ENCODE assay signal across 17 cellular contexts in genomic region chr7:31175672-31176071, GRCh38.
DNase-seq lines count a peak whose midpoint lies in the region; ATAC-seq and TF ChIP-seq lines count a peak whose summit lies in the region.
"Had no signal": no experiment of that assay in that cellular context is flagged by ENCODE, and none has a peak within 500 bp of the region (broad histone marks: within the 10 kb centered on the region; RNA-seq: fewer than 3 reads in every experiment).

No MANE protein-coding gene starts in this region.

- H3K4me3 Mint-ChIP-seq in GM23338 (no peak overlapping the region), glutamatergic neuron (ENCODE audit: unreplicated experiment) (no peak overlapping the region)
- H3K4me3 Mint-ChIP-seq: CD4-positive, alpha-beta memory T cell; natural killer cell; T-helper 1 cell treated with Interleukin-12 subunit alpha and Interleukin-12 subunit beta and Interleukin-4 antibody, amounts not matched to agents 30 μg/mL and 1 μg/mL, for 36 hours had no signal

- H3K4me1 ChIP-seq in GM23338 (ENCODE audit: insufficient read depth) (no peaks in the 10 kb centered on the region), PC-9 (replicated peaks; ENCODE audit: insufficient read depth) (no peaks in the 10 kb centered on the region)
- H3K4me1 ChIP-seq: right lobe of liver had no signal

- no peaks in the 10 kb centered on the region for H3K27me3 ChIP-seq in AG04450 (ENCODE audit: control insufficient read depth, insufficient read depth, low read length)
- H3K27me3 ChIP-seq in GM23338 (ENCODE audit: insufficient read depth): no peaks in the 10 kb centered on the region
- peaks cover 30% of the 10 kb centered on the region for H3K27me3 ChIP-seq in PC-9 (ENCODE audit: insufficient read depth, low read depth)
- peaks cover 0 to 12% (median 0%) of the 10 kb centered on the region in 45 donors for H3K27me3 ChIP-seq in dorsolateral prefrontal cortex
- H3K27me3 ChIP-seq: right lobe of liver had no signal

- H2AFZ ChIP-seq in GM23338 (no peak overlapping the region), PC-9 (no peak overlapping the region)

- no peaks in the 10 kb centered on the region for H3K4me1 Mint-ChIP-seq in GM23338
- H3K4me1 Mint-ChIP-seq in glutamatergic neuron (ENCODE audit: low read depth, unreplicated experiment): no peaks in the 10 kb centered on the region
- H3K4me1 Mint-ChIP-seq: CD4-positive, alpha-beta memory T cell; natural killer cell had no signal

- H3K9me2 ChIP-seq in GM23338 (ENCODE audit: insufficient read depth) (no peaks in the 10 kb centered on the region), PC-9 (ENCODE audit: insufficient read depth) (no peaks in the 10 kb centered on the region)

- TF ChIP-seq CTCF in AG04450 (IDR thresholded peaks at IDR 0.05; ENCODE audit: low read depth, low read length) (0 out of 2 replicates have a peak, but pooled peaks have one; percentile 15), GM23338 (conservative IDR thresholded peaks at IDR 0.05; ENCODE audit: low read depth in 2 of 2) (peak; percentile 44 to 62), PC-9 (conservative IDR thresholded peaks at IDR 0.05) (peak; percentile 56), glutamatergic neuron (IDR thresholded peaks at IDR 0.05; ENCODE audit: partially characterized antibody, unreplicated experiment) (peak; percentile 34), coronary artery (IDR thresholded peaks at IDR 0.05) (no peak), dorsolateral prefrontal cortex (IDR thresholded peaks at IDR 0.05 in 54 of 56, conservative IDR thresholded peaks at IDR 0.05 in 2 of 56; ENCODE audit: low read depth in 1 of 56, partially characterized antibody in 56 of 56) (no peak)

- intact Hi-C loops in PC-9 (cut with micrococcal nuclease; ENCODE audit: unreplicated experiment) (no loop called here), dorsolateral prefrontal cortex (cut with DNase I) (no loop called here)

- no peaks in the 10 kb centered on the region for H3F3A ChIP-seq in GM23338 (replicated peaks; ENCODE audit: low read depth)
- no peaks in the 10 kb centered on the region for H3F3A ChIP-seq in PC-9 (ENCODE audit: insufficient read depth, low read depth)

- DNase-seq in AG04450 (ENCODE audit: low read depth, low spot score) (no peak), GM23338 (ENCODE audit: low spot score) (peak; percentile 60), PC-9 (no peak), glutamatergic neuron (no peak), coronary artery (ENCODE audit: low spot score) (no peak), NCI-H2029 treated with DMSO at 0.1 percent for 48 hours (lab: John Stamatoyannopoulos, UW) (no peak), HuH-7.5 (ENCODE audit: low spot score) (no peak), dorsolateral prefrontal cortex (no peak)
- DNase-seq: CD4-positive, alpha-beta memory T cell; effector CD8-positive, alpha-beta T cell; left colon; natural killer cell; NCI-H1105 treated with DMSO at 0.1 percent for 48 hours; NCI-H748 treated with DMSO at 0.1 percent for 48 hours; right lobe of liver had no signal

- H3K79me2 ChIP-seq in GM23338 (replicated peaks; ENCODE audit: insufficient read depth) (no peaks in the 10 kb centered on the region), PC-9 (ENCODE audit: low read depth) (no peaks in the 10 kb centered on the region)

- H4K20me1 ChIP-seq in GM23338 (replicated peaks; ENCODE audit: insufficient read depth): no peaks in the 10 kb centered on the region; the same call in 1 of the 2 replicates
- H4K20me1 ChIP-seq in PC-9 (ENCODE audit: insufficient read depth): no peaks in the 10 kb centered on the region

- peak; percentile 75 for ATAC-seq in GM23338
- ATAC-seq: left colon, natural killer cell had no signal

- POLR2A ChIA-PET in AG04450 (lab: Yijun Ruan, JAX): no interaction called here
- POLR2A ChIA-PET in PC-9 (lab: Charles Lee; ENCODE audit: unreplicated experiment): no interaction called here

- H3K27ac ChIP-seq in AG04450 (ENCODE audit: low read depth, low read length) (no peak overlapping the region), GM23338 (ENCODE audit: low read depth) (no peak overlapping the region), PC-9 (no peak overlapping the region), coronary artery (no peak overlapping the region), dorsolateral prefrontal cortex (no peak overlapping the region)
- H3K27ac ChIP-seq: HL-60, right lobe of liver had no signal

- H3K9me3 Mint-ChIP-seq in GM23338: no peaks in the 10 kb centered on the region; the same call in 2 of the 3 replicates
- H3K9me3 Mint-ChIP-seq in glutamatergic neuron (ENCODE audit: unreplicated experiment): no peaks in the 10 kb centered on the region
- H3K9me3 Mint-ChIP-seq: T-helper 1 cell treated with Interleukin-12 subunit alpha and Interleukin-12 subunit beta and Interleukin-4 antibody, amounts not matched to agents 30 μg/mL and 1 μg/mL, for 36 hours had no signal

- H3K4me2 ChIP-seq in GM23338: no peak overlapping the region
- no peak overlapping the region for H3K4me2 ChIP-seq in PC-9

- no peaks in the 10 kb centered on the region for H3K36me3 Mint-ChIP-seq in GM23338 (ENCODE audit: low read depth)
- no peaks in the 10 kb centered on the region for H3K36me3 Mint-ChIP-seq in glutamatergic neuron (ENCODE audit: unreplicated experiment)
- H3K36me3 Mint-ChIP-seq: CD4-positive, alpha-beta memory T cell; natural killer cell had no signal

- H3K9me3 ChIP-seq in AG04450 (ENCODE audit: control insufficient read depth, insufficient read depth, low read length) (no peaks in the 10 kb centered on the region), PC-9 (ENCODE audit: insufficient read depth, low read depth) (no peaks in the 10 kb centered on the region)
- H3K9me3 ChIP-seq: right lobe of liver had no signal

- CTCF ChIA-PET in AG04450 (lab: Charles Lee): no interaction called here
- CTCF ChIA-PET in PC-9 (lab: Charles Lee): no interaction called here

- H3K27me3 Mint-ChIP-seq in GM23338 (ENCODE audit: insufficient read depth, low read depth, poor library complexity): no peaks in the 10 kb centered on the region
- H3K27me3 Mint-ChIP-seq in glutamatergic neuron (ENCODE audit: unreplicated experiment): peaks cover 2% of the 10 kb centered on the region

- H3K4me3 ChIP-seq in AG04450 (ENCODE audit: low read depth, low read length) (no peak overlapping the region), GM23338 (no peak overlapping the region), PC-9 (no peak overlapping the region), coronary artery (no peak overlapping the region), dorsolateral prefrontal cortex (no peak overlapping the region)
- H3K4me3 ChIP-seq: right lobe of liver had no signal

- H3K36me3 ChIP-seq in GM23338 (ENCODE audit: insufficient read depth) (no peaks in the 10 kb centered on the region), PC-9 (ENCODE audit: low read depth) (no peaks in the 10 kb centered on the region)
- H3K36me3 ChIP-seq: right lobe of liver had no signal

- no TSS peak for BruUV-seq in PC-9 (replicated peaks; lab: Mats Ljungman, UMichigan)

- H3K27ac Mint-ChIP-seq in GM23338 (no peak overlapping the region), glutamatergic neuron (ENCODE audit: unreplicated experiment) (no peak overlapping the region)
- H3K27ac Mint-ChIP-seq: CD4-positive, alpha-beta memory T cell; natural killer cell; T-helper 1 cell treated with Interleukin-12 subunit alpha and Interleukin-12 subunit beta and Interleukin-4 antibody, amounts not matched to agents 30 μg/mL and 1 μg/mL, for 36 hours had no signal

Comparison
In these comparisons a context has a peak if more than half of its experiments do, and no peak if none do; other contexts are left out.
1. CTCF ChIP-seq: peak in AG04450 (single experiment), GM23338 (2 of 2), PC-9 (single experiment) and glutamatergic neuron (single experiment); none in coronary artery (single experiment) and dorsolateral prefrontal cortex (0 of 56).